In genomic region chr14:99603965-99604765, GRCh38 we compare ENCODE assay signal across 8 cellular contexts. TPM values are rescaled to one million over a fixed set of nuclear protein-coding genes. Genes with fewer than 3 reads are reported as not detected.
DNase-seq lines count a peak whose midpoint lies in the region; ATAC-seq, FAIRE-seq and TF ChIP-seq lines count a peak whose summit lies in the region.

CCDC85C (minus strand) TSS chr14:99604207; CDS start chr14:99603959, 248 bp downstream.

- H3K27ac Mint-ChIP-seq in astrocyte (ENCODE audit: unreplicated experiment): peak within 1 kb of the TSS; percentile 47

- ATAC-seq in HG02870 (IDR thresholded peaks at IDR 0.05; ENCODE audit: unreplicated experiment) (peak; percentile 83), right cardiac atrium (peak; percentile 98), psoas muscle (peak; percentile 95 to 98 (median 97))

- FAIRE-seq in GM12892 (lab: Jason Lieb, UNC) (peak; percentile 87), astrocyte (lab: Jason Lieb, UNC) (no peak)

- no peaks in the 10 kb centered on the region for H3K36me3 Mint-ChIP-seq in astrocyte (ENCODE audit: low read depth, unreplicated experiment)

- peak; percentile 98 for DNase-seq in GM12892 (ENCODE audit: insufficient read length)
- peak; percentile 96 for DNase-seq in NCI-H1694 (lab: John Stamatoyannopoulos, UW)
- peak; percentile 91 for DNase-seq in T-helper 22 cell (ENCODE audit: low read depth)
- DNase-seq in astrocyte (ENCODE audit: low read depth): peak; percentile 88
- DNase-seq in right cardiac atrium: peak; percentile 94 to 99 (median 98)
- DNase-seq in psoas muscle: peak; percentile 96 to 97
- DNase-seq in ureter (ENCODE audit: low spot score): peak; percentile 94

- peak within 1 kb of the TSS; percentile 94 for H3K4me2 ChIP-seq in astrocyte (ENCODE audit: low read length)

- peaks cover 14% of the 10 kb centered on the region for H3K4me1 Mint-ChIP-seq in astrocyte (ENCODE audit: low read depth, unreplicated experiment)

- H3K9me3 ChIP-seq in astrocyte (ENCODE audit: insufficient read depth, low read depth, low read length) (no peaks in the 10 kb centered on the region), right cardiac atrium (ENCODE audit: control insufficient read depth, low read length) (no peaks in the 10 kb centered on the region), psoas muscle (no peaks in the 10 kb centered on the region)

- H3K27me3 ChIP-seq in astrocyte (ENCODE audit: insufficient read depth, low read length) (no peaks in the 10 kb centered on the region), right cardiac atrium (ENCODE audit: control insufficient read depth, insufficient read depth) (no peaks in the 10 kb centered on the region), psoas muscle (ENCODE audit: insufficient read depth in 3 of 3, low read length in 2 of 3) (no peaks in the 10 kb centered on the region)

- H3K9me3 Mint-ChIP-seq in astrocyte (ENCODE audit: unreplicated experiment): no peaks in the 10 kb centered on the region

- TF ChIP-seq CTCF in astrocyte (IDR thresholded peaks at IDR 0.05; ENCODE audit: insufficient read depth, low read depth, low read length) (no peak), psoas muscle (IDR thresholded peaks at IDR 0.05) (no peak)

- TF ChIP-seq POLR2A in GM12892 (IDR thresholded peaks at IDR 0.05; ENCODE audit: low read depth, low read length): no peak

- H3K9ac ChIP-seq in astrocyte (ENCODE audit: low read length): peak within 1 kb of the TSS; percentile 80

- intact Hi-C loops in right cardiac atrium (cut with DNase I) (loop anchor here in 1 of 4 donors (5.0 kb wide), 1 partner anchor 42 kb away; no protein-coding TSS in a partner anchor), psoas muscle (cut with DNase I) (no loop called here)

- under 1% methylated on average over 125 of the region's 125 CpGs for WGBS in right cardiac atrium
- WGBS in psoas muscle, 3 donors: 0 to 1% (median 1%) methylated on average over 28 to 125 of the region's 125 CpGs

- H3K79me2 ChIP-seq in astrocyte (ENCODE audit: insufficient read depth, low read length): peaks cover 46% of the 10 kb centered on the region

- H3K4me1 ChIP-seq in astrocyte (ENCODE audit: insufficient read depth, low read length): peaks cover 30% of the 10 kb centered on the region
- H3K4me1 ChIP-seq in right cardiac atrium (ENCODE audit: control insufficient read depth, insufficient read depth, low read length): peaks cover 10% of the 10 kb centered on the region
- peaks cover 15% of the 10 kb centered on the region for H3K4me1 ChIP-seq in psoas muscle

- H3K27me3 Mint-ChIP-seq in astrocyte (ENCODE audit: low read depth, unreplicated experiment): peaks cover 20% of the 10 kb centered on the region

- peak within 1 kb of the TSS; percentile 96 for H2AFZ ChIP-seq in astrocyte (ENCODE audit: low read depth, low read length)

- H3K27ac ChIP-seq in astrocyte (ENCODE audit: low read depth, low read length) (peak within 1 kb of the TSS; percentile 57), right cardiac atrium (ENCODE audit: low read length) (peak within 1 kb of the TSS; percentile 63), psoas muscle (peak within 1 kb of the TSS; percentile 87)

- H3K4me3 ChIP-seq in astrocyte (ENCODE audit: insufficient read depth, low read depth, low read length) (peak within 1 kb of the TSS; percentile 70), right cardiac atrium (ENCODE audit: low read length) (peak within 1 kb of the TSS; percentile 84), psoas muscle (peak within 1 kb of the TSS; percentile 96)

- peaks cover 38% of the 10 kb centered on the region for H4K20me1 ChIP-seq in astrocyte (ENCODE audit: insufficient read depth, low read length)

- no peaks in the 10 kb centered on the region for H3K36me3 ChIP-seq in astrocyte (ENCODE audit: insufficient read depth, low read length)
- H3K36me3 ChIP-seq in psoas muscle (ENCODE audit: insufficient read depth in 1 of 2, low read depth in 1 of 2): no peaks in the 10 kb centered on the region

- H3K4me3 Mint-ChIP-seq in astrocyte (ENCODE audit: unreplicated experiment): peak within 1 kb of the TSS; percentile 84

RNA-seq across cellular contexts. Expression of gene CCDC85C, which starts in this region (rescaled TPM):
- 1.2 TPM for polyA plus RNA-seq in GM12892 (2012; ENCODE audit: missing spikeins)
- total RNA-seq in astrocyte: 8.4 and 16.6 TPM in 2 replicates
- total RNA-seq in right cardiac atrium: 10 to 100 TPM; 21.0 to 23.3 (median 22.0) TPM
- 31.5 TPM for polyA plus RNA-seq in right cardiac atrium
- total RNA-seq in psoas muscle: 10 to 100 TPM in 2 of 4 donors, 1 to 10 TPM in 2; 5.8 to 21.0 (median 9.9) TPM
- polyA plus RNA-seq in psoas muscle: 10 to 100 TPM in 1 of 3 donors, 1 to 10 TPM in 2; 1.8 to 10.8 (median 4.4) TPM
- total RNA-seq in ureter: 30.1 TPM

Comparison
In these comparisons a context has a peak if more than half of its experiments do, and no peak if none do; other contexts are left out.
1. Peak in every context shown above with its lines: DNase-seq, ATAC-seq, H3K4me3 ChIP-seq and H3K27ac ChIP-seq.